5 cellular contexts compared by ENCODE assay signal in the genomic region with DNA sequence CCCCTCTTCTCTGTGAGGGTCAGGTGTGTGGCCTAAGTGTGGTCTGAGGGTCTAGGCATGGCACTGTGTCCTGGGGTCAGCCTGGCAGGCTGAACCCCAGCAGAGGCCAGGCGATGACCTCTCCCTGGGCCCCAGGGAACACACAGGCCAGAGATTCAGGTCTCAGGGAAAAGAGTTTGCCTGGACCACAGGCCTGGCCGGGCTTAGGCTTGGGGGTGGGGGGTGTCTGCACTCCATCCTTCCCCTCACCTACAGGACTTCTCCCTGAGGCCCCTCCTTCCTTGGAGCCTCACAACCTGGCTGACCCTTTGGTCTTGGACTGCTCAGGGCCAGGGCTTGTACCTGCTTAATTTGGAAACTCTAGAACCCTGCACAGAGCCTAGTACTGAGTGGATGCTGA.
"Had no signal": no experiment of that assay in that cellular context is flagged by ENCODE, and none has a peak within 500 bp of the region (broad histone marks: within the 10 kb centered on the region; RNA-seq: fewer than 3 reads in every experiment).

No MANE protein-coding gene starts in this region.

- H3K27ac ChIP-seq: HL-60 had no signal

- DNase-seq: IMR-90, KBM-7 had no signal

- ATAC-seq: HepG2, K562 had no signal

- H3K4me3 ChIP-seq: K562 had no signal
